Comparison of ENCODE assay signal across 11 cellular contexts in genomic region chr9:69200071-69200470, GRCh38. TPM values are rescaled to one million over a fixed set of nuclear protein-coding genes. Genes with fewer than 3 reads are reported as not detected.
DNase-seq lines count a peak whose midpoint lies in the region; ATAC-seq and TF ChIP-seq lines count a peak whose summit lies in the region.
"Had no signal": no experiment of that assay in that cellular context is flagged by ENCODE, and none has a peak within 500 bp of the region (broad histone marks: within the 10 kb centered on the region; RNA-seq: fewer than 3 reads in every experiment).

No MANE protein-coding gene starts in this region.

- H3K27me3 Mint-ChIP-seq in T-helper 1 cell treated with Interleukin-12 subunit alpha and Interleukin-12 subunit beta and Interleukin-4 antibody, amounts not matched to agents 30 μg/mL and 1 μg/mL, for 36 hours (ENCODE audit: low read depth): no peaks in the 10 kb centered on the region
- H3K27me3 Mint-ChIP-seq: activated CD4-positive, alpha-beta T cell treated with anti-CD3 and anti-CD28 coated beads for 36 hours had no signal

- H3K4me3 ChIP-seq in epithelial cell of proximal tubule (ENCODE audit: low read depth, low read length): no peak overlapping the region
- H3K4me3 ChIP-seq: A549 had no signal

- peak overlapping the region; percentile 14 for H3K4me3 Mint-ChIP-seq in T-helper 1 cell treated with Interleukin-12 subunit alpha and Interleukin-12 subunit beta and Interleukin-4 antibody, amounts not matched to agents 30 μg/mL and 1 μg/mL, for 36 hours
- H3K4me3 Mint-ChIP-seq: activated CD4-positive, alpha-beta T cell treated with anti-CD3 and anti-CD28 coated beads for 36 hours had no signal

- H3K9me3 Mint-ChIP-seq in T-helper 1 cell treated with Interleukin-12 subunit alpha and Interleukin-12 subunit beta and Interleukin-4 antibody, amounts not matched to agents 30 μg/mL and 1 μg/mL, for 36 hours: no peaks in the 10 kb centered on the region

- TF ChIP-seq CTCF in epithelial cell of proximal tubule (conservative IDR thresholded peaks at IDR 0.05; ENCODE audit: low read depth, low read length): peak; percentile 44

- no peak overlapping the region for H3K27ac Mint-ChIP-seq in T-helper 1 cell treated with Interleukin-12 subunit alpha and Interleukin-12 subunit beta and Interleukin-4 antibody, amounts not matched to agents 30 μg/mL and 1 μg/mL, for 36 hours
- H3K27ac Mint-ChIP-seq: activated CD4-positive, alpha-beta T cell treated with anti-CD3 and anti-CD28 coated beads for 36 hours had no signal

- no peaks in the 10 kb centered on the region for H3K36me3 Mint-ChIP-seq in T-helper 1 cell treated with Interleukin-12 subunit alpha and Interleukin-12 subunit beta and Interleukin-4 antibody, amounts not matched to agents 30 μg/mL and 1 μg/mL, for 36 hours (ENCODE audit: low read depth)

- no peak for ATAC-seq in HG03159 (IDR thresholded peaks at IDR 0.05; ENCODE audit: unreplicated experiment)
- ATAC-seq: A549; activated CD4-positive, alpha-beta T cell treated with anti-CD3 and anti-CD28 coated beads for 36 hours had no signal

- H3K4me1 Mint-ChIP-seq in T-helper 1 cell treated with Interleukin-12 subunit alpha and Interleukin-12 subunit beta and Interleukin-4 antibody, amounts not matched to agents 30 μg/mL and 1 μg/mL, for 36 hours (ENCODE audit: low read depth): peaks cover 32% of the 10 kb centered on the region

- DNase-seq in T-helper 1 cell (no peak), M059J (ENCODE audit: low read depth) (peak; percentile 63), epithelial cell of proximal tubule (ENCODE audit: low read depth) (no peak), myocyte (ENCODE audit: low read depth) (peak; percentile 17), epidermal melanocyte (ENCODE audit: insufficient read length, low spot score) (no peak)
- DNase-seq in stimulated activated naive CD4-positive, alpha-beta T cell (lab: John Stamatoyannopoulos, UW): no peak
- DNase-seq: activated CD4-positive, alpha-beta T cell treated with anti-CD3 and anti-CD28 coated beads for 36 hours; NCI-H2081 treated with DMSO at 0.1 percent for 48 hours had no signal

RNA-seq across cellular contexts. Expression of gene TJP2, which starts 26.0 kb away (rescaled TPM):
- 58.9 and 73.7 TPM in 2 replicates for total RNA-seq in M059J (2014; rRNA removed; shearing (Covaris generic))
- total RNA-seq in epithelial cell of proximal tubule (260 and 335 TPM in 2 replicates), myocyte (12.2 and 13.5 TPM in 2 replicates)
- 2.5 TPM for polyA plus RNA-seq in myocyte (2012)

Comparison
In these comparisons a context has a peak if more than half of its experiments do, and no peak if none do; other contexts are left out.
1. DNase-seq: peak in M059J (single experiment) and myocyte (single experiment); none in T-helper 1 cell (0 of 5), epithelial cell of proximal tubule (single experiment), stimulated activated naive CD4-positive, alpha-beta T cell (0 of 6) and epidermal melanocyte (single experiment).